ENCODE assay signal across 9 cellular contexts in genomic region chr22:23522642-23523251, GRCh38. TPM values are rescaled to one million over a fixed set of nuclear protein-coding genes. Genes with fewer than 3 reads are reported as not detected.
DNase-seq lines count a peak whose midpoint lies in the region; ATAC-seq, FAIRE-seq and TF ChIP-seq lines count a peak whose summit lies in the region.
"Had no signal": no experiment of that assay in that cellular context is flagged by ENCODE, and none has a peak within 500 bp of the region (broad histone marks: within the 10 kb centered on the region; RNA-seq: fewer than 3 reads in every experiment).

No MANE protein-coding gene starts in this region.

- DNase-seq in A549 (ENCODE audit: low read depth in 1 of 2, low spot score in 1 of 2) = no peak
- peak; percentile 57 for DNase-seq in HuH-7.5 (ENCODE audit: low spot score)
- peak; percentile 25 for DNase-seq in dermis blood vessel endothelial cell
- no peak for DNase-seq in mesothelial cell of epicardium (ENCODE audit: low spot score in 2 of 2, unreplicated experiment in 2 of 2)
- no peak for DNase-seq in small intestine
- no peak for DNase-seq in activated naive CD4-positive, alpha-beta T cell treated with Interleukin-2 at 50 U/mL for 16 hours
- DNase-seq: KG1 had no signal

- H3K4me1 Mint-ChIP-seq in mesothelial cell of epicardium = peaks cover 58% of the 10 kb centered on the region

- no peak for TF ChIP-seq RAD21 in A549 (conservative IDR thresholded peaks at IDR 0.05 in 1 of 2, IDR thresholded peaks at IDR 0.05 in 1 of 2)

- peak overlapping the region; percentile 99 for H3K27ac Mint-ChIP-seq in mesothelial cell of epicardium

- peak overlapping the region; percentile 94 for H3K4me2 ChIP-seq in A549

- H3K27me3 Mint-ChIP-seq in mesothelial cell of epicardium (ENCODE audit: low read depth) = no peaks in the 10 kb centered on the region

- H3K4me3 ChIP-seq in A549 = no peak overlapping the region; the same call in 2 of the 3 replicates
- H3K4me3 ChIP-seq in small intestine (ENCODE audit: low read depth in 1 of 2, low read length in 2 of 2) = no peak overlapping the region

- no peaks in the 10 kb centered on the region for H3K36me3 ChIP-seq in small intestine (ENCODE audit: control insufficient read depth in 2 of 2, insufficient read depth in 2 of 2, low read length in 2 of 2)

- H3K27me3 ChIP-seq in small intestine (ENCODE audit: control insufficient read depth in 2 of 2, insufficient read depth in 2 of 2, low read length in 2 of 2) = peaks cover 0 to 5% of the 10 kb centered on the region in 2 donors

- FAIRE-seq in A549 (lab: Jason Lieb, UNC) (no peak), small intestine (lab: Jason Lieb, UNC) (no peak)

- no peak for TF ChIP-seq EP300 in A549 (IDR thresholded peaks at IDR 0.05)

- H3K4me3 Mint-ChIP-seq in mesothelial cell of epicardium = no peak overlapping the region

- POLR2A ChIA-PET in A549 (lab: Yijun Ruan, JAX) = no interaction called here

- CTCF ChIA-PET in A549 (lab: Yijun Ruan, JAX) = interaction anchor here (0.7 to 1.9 kb wide), 3 partner anchors 16 to 68 kb away, joined by 3 to 5 read pairs (median 3); no protein-coding TSS in a partner anchor

- H3K36me3 Mint-ChIP-seq in mesothelial cell of epicardium = no peaks in the 10 kb centered on the region

- TF ChIP-seq POLR2A in A549 (IDR thresholded peaks at IDR 0.05; ENCODE audit: low read length) = no peak

- 28% methylated on average over 31 of the region's 37 CpGs for WGBS in A549 (ENCODE audit: missing lambda C conversion rate)
- WGBS in small intestine, 3 donors = 15 to 20% (median 20%) methylated on average over 36 to 37 of the region's 37 CpGs

- H3K4me1 ChIP-seq in A549 = peaks cover 30% of the 10 kb centered on the region
- H3K4me1 ChIP-seq in small intestine (ENCODE audit: control insufficient read depth in 2 of 2, insufficient read depth in 1 of 2, low read depth in 1 of 2, low read length in 1 of 2) = no peaks in the 10 kb centered on the region

- peak overlapping the region; percentile 97 to 99 for H3K27ac ChIP-seq in A549
- H3K27ac ChIP-seq in small intestine (ENCODE audit: low read depth in 1 of 2, low read length in 1 of 2) = peak overlapping the region in 1 of 2 donors; percentile 75

- TF ChIP-seq CTCF in A549 (IDR thresholded peaks at IDR 0.05) (no peak), mesothelial cell of epicardium (IDR thresholded peaks at IDR 0.05; ENCODE audit: unreplicated experiment) (no peak)

- H3K9me3 Mint-ChIP-seq in mesothelial cell of epicardium = no peaks in the 10 kb centered on the region

- H3K9me3 ChIP-seq in A549 (no peaks in the 10 kb centered on the region), small intestine (ENCODE audit: control insufficient read depth, low read depth) (no peaks in the 10 kb centered on the region)

- ATAC-seq in A549 (no peak), HG02870 (IDR thresholded peaks at IDR 0.05; ENCODE audit: unreplicated experiment) (no peak), HG03342 (IDR thresholded peaks at IDR 0.05; ENCODE audit: unreplicated experiment) (no peak)

TF ChIP-seq in A549, 52 proteins besides CTCF, POLR2A, EP300 and RAD21:
- TF ChIP-seq RARB (CRISPR knock-in tag; IDR thresholded peaks at IDR 0.05) = no peak
- no peak for TF ChIP-seq MAX (IDR thresholded peaks at IDR 0.05)
- TF ChIP-seq EHF (CRISPR knock-in tag; IDR thresholded peaks at IDR 0.05) = no peak
- no peak for TF ChIP-seq ZFP36 (IDR thresholded peaks at IDR 0.05; ENCODE audit: borderline replicate concordance, partially characterized antibody)
- TF ChIP-seq E2F6 (IDR thresholded peaks at IDR 0.05; ENCODE audit: borderline replicate concordance, low read depth) = no peak
- no peak for TF ChIP-seq POLR2AphosphoS2 (conservative IDR thresholded peaks at IDR 0.05; ENCODE audit: low read length)
- no peak for TF ChIP-seq SREBF2 (IDR thresholded peaks at IDR 0.05)
- no peak for TF ChIP-seq HES2 (IDR thresholded peaks at IDR 0.05)
- TF ChIP-seq ZSCAN20 (CRISPR knock-in tag; IDR thresholded peaks at IDR 0.05) = no peak
- TF ChIP-seq TP53 (CRISPR knock-in tag; IDR thresholded peaks at IDR 0.05) = no peak
- TF ChIP-seq USF2 (IDR thresholded peaks at IDR 0.05) = no peak
- no peak for TF ChIP-seq HOXB5 (CRISPR knock-in tag; IDR thresholded peaks at IDR 0.05)
- TF ChIP-seq ZNF302 (CRISPR knock-in tag; IDR thresholded peaks at IDR 0.05) = no peak
- TF ChIP-seq BHLHE40 (IDR thresholded peaks at IDR 0.05; ENCODE audit: low read depth, low read length) = no peak
- no peak for TF ChIP-seq HMGXB4 (CRISPR knock-in tag; IDR thresholded peaks at IDR 0.05; ENCODE audit: borderline replicate concordance)
- no peak for TF ChIP-seq NR3C1 (IDR thresholded peaks at IDR 0.05)
- no peak for TF ChIP-seq NFE2L2 (conservative IDR thresholded peaks at IDR 0.05; ENCODE audit: low read length)
- no peak for TF ChIP-seq MYC (IDR thresholded peaks at IDR 0.05; ENCODE audit: borderline replicate concordance, low read length)
- TF ChIP-seq PBX3 (IDR thresholded peaks at IDR 0.05) = no peak

RNA-seq across cellular contexts. Expression of gene IGLL1, which starts 57.3 kb away (rescaled TPM):
- not detected in 2 replicates for polyA plus RNA-seq in A549 (2011; rRNA removed)
- polyA plus RNA-seq in A549 (2012; cell fraction: cytosol; rRNA removed) = not detected in 2 replicates
- polyA plus RNA-seq in A549 (2012; cell fraction: nucleus; rRNA removed) = not detected in 2 replicates
- not detected in 3 replicates for polyA plus RNA-seq in A549 (2017; fragmentation: RNase III; extraction: RNeasy Plus Mini Kit Qiagen cat#74134 plus additional on column Dnase treatment)
- polyA minus RNA-seq in A549 (2011; rRNA and poly(A)+ RNA removed) = not detected in 2 replicates
- total RNA-seq in dermis blood vessel endothelial cell = not detected in 2 replicates
- not detected in 3 replicates for total RNA-seq in mesothelial cell of epicardium
- not detected for polyA plus RNA-seq in small intestine

Comparison
In these comparisons a context has a peak if more than half of its experiments do, and no peak if none do; other contexts are left out.
1. DNase-seq: peak in HuH-7.5 (single experiment) and dermis blood vessel endothelial cell (single experiment); none in A549 (0 of 2), mesothelial cell of epicardium (0 of 2), small intestine (single experiment) and activated naive CD4-positive, alpha-beta T cell treated with Interleukin-2 at 50 U/mL for 16 hours (single experiment).